19 cellular contexts compared by ENCODE assay signal in genomic region chr10:110892602-110893001, GRCh38. TPM values are rescaled to one million over a fixed set of nuclear protein-coding genes. Genes with fewer than 3 reads are reported as not detected.
DNase-seq lines count a peak whose midpoint lies in the region; ATAC-seq, FAIRE-seq and TF ChIP-seq lines count a peak whose summit lies in the region.
"Had no signal": no experiment of that assay in that cellular context is flagged by ENCODE, and none has a peak within 500 bp of the region (broad histone marks: within the 10 kb centered on the region; RNA-seq: fewer than 3 reads in every experiment).

No MANE protein-coding gene starts in this region.

- no peak for TF ChIP-seq EP300 in K562 (IDR thresholded peaks at IDR 0.05; ENCODE audit: low read length)

- H2AFZ ChIP-seq in IMR-90 (replicated peaks; ENCODE audit: low read length, poor library complexity) (no peak overlapping the region), K562 (ENCODE audit: low read depth, low read length) (no peak overlapping the region)

- no peaks in the 10 kb centered on the region for H3K9me3 Mint-ChIP-seq in activated naive CD8-positive, alpha-beta T cell treated with anti-CD3 and anti-CD28 coated beads, Interleukin-2, amount 50 U/mL, for 24 hours
- no peaks in the 10 kb centered on the region for H3K9me3 Mint-ChIP-seq in activated naive CD8-positive, alpha-beta T cell treated with anti-CD3 and anti-CD28 coated beads for 36 hours
- no peaks in the 10 kb centered on the region for H3K9me3 Mint-ChIP-seq in naive thymus-derived CD8-positive, alpha-beta T cell
- no peaks in the 10 kb centered on the region for H3K9me3 Mint-ChIP-seq in endodermal cell
- H3K9me3 Mint-ChIP-seq: CD4-positive, alpha-beta memory T cell had no signal

- H3K36me3 ChIP-seq in IMR-90 (ENCODE audit: control insufficient read depth, insufficient read depth, low read length) (peaks cover 10% of the 10 kb centered on the region), K562 (ENCODE audit: control insufficient read depth, insufficient read depth, low read length) (peaks cover 27% of the 10 kb centered on the region; the same call in 2 of the 3 replicates), endodermal cell (ENCODE audit: control insufficient read depth, insufficient read depth, low read length) (peaks cover 51% of the 10 kb centered on the region)

- DNase-seq in activated naive CD8-positive, alpha-beta T cell treated with anti-CD3 and anti-CD28 coated beads, Interleukin-2, amount 50 U/mL, for 24 hours, result no peak
- no peak for DNase-seq in activated naive CD8-positive, alpha-beta T cell treated with anti-CD3 and anti-CD28 coated beads for 36 hours
- DNase-seq in IMR-90 (no peak), K562 (ENCODE audit: extremely low read depth in 1 of 4, low spot score in 3 of 4) (no peak), endodermal cell (no peak), HK-2 (ENCODE audit: unreplicated experiment) (no peak)
- DNase-seq in naive thymus-derived CD8-positive, alpha-beta T cell, result no peak
- DNase-seq: CD4-positive, alpha-beta memory T cell; DND-41; NCI-H1092 treated with DMSO at 0.1 percent for 48 hours; NCI-H1436 treated with DMSO at 0.1 percent for 48 hours; NCI-H2029; NCI-H226; NCI-H510A treated with DMSO at 0.1 percent for 48 hours; NCI-H748 treated with DMSO at 0.1 percent for 48 hours had no signal

- no peak for TF ChIP-seq POLR2A in IMR-90 (IDR thresholded peaks at IDR 0.05; ENCODE audit: low read depth, low read length)
- no peak for TF ChIP-seq POLR2A in K562 (conservative IDR thresholded peaks at IDR 0.05)

- CTCF ChIA-PET in IMR-90 (lab: Yijun Ruan, JAX) (no interaction called here), K562 (lab: Yijun Ruan, JAX; ENCODE audit: low intra/inter-chr PET ratio) (interaction anchor here (1.3 kb wide), 1 partner anchor 90 kb away, joined by 4 read pairs; no protein-coding TSS in a partner anchor)

- peak overlapping the region; percentile 59 for H3K27ac Mint-ChIP-seq in activated naive CD8-positive, alpha-beta T cell treated with anti-CD3 and anti-CD28 coated beads, Interleukin-2, amount 50 U/mL, for 24 hours
- H3K27ac Mint-ChIP-seq in activated naive CD8-positive, alpha-beta T cell treated with anti-CD3 and anti-CD28 coated beads for 36 hours, result no peak overlapping the region
- peak overlapping the region in 6 of 10 donors; percentile 24 to 81 (median 68) for H3K27ac Mint-ChIP-seq in naive thymus-derived CD8-positive, alpha-beta T cell
- no peak overlapping the region for H3K27ac Mint-ChIP-seq in endodermal cell

- H3K23ac ChIP-seq in IMR-90 (ENCODE audit: low read depth, low read length), result no peak overlapping the region

- no peak overlapping the region for H2BK20ac ChIP-seq in IMR-90 (ENCODE audit: low read depth, low read length)

- TF ChIP-seq RAD21 in IMR-90 (IDR thresholded peaks at IDR 0.05; ENCODE audit: low read length) (no peak), K562 (CRISPR knock-in tag; conservative IDR thresholded peaks at IDR 0.05 in 1 of 2, IDR thresholded peaks at IDR 0.05 in 1 of 2) (no peak)

- no TSS peak for BruUV-seq in IMR-90 (replicated peaks; lab: Mats Ljungman, UMichigan)
- no TSS peak for BruUV-seq in K562 (replicated peaks; lab: Mats Ljungman, UMichigan)

- dilution Hi-C loops in IMR-90 (cut with HindIII; ENCODE audit: low sequenced_read_pairs, unreplicated experiment), result no loop called here

- no CpG with 5 or more reads among the region's 2 CpGs for WGBS in IMR-90 (ENCODE audit: extremely low coverage in 2 of 2, insufficient read length in 1 of 2), 2 experiments
- whole genome bisulfite sequencing in K562 (ENCODE audit: insufficient coverage, low coverage, missing lambda C conversion rate), result 89% methylated on average over 2 of the region's 2 CpGs
- 95 to 100% methylated on average over 1 to 2 of the region's 2 CpGs for WGBS in endodermal cell (ENCODE audit: insufficient coverage in 1 of 2, insufficient read length in 1 of 2), 2 experiments

- peaks cover 34% of the 10 kb centered on the region for H3K36me3 Mint-ChIP-seq in activated naive CD8-positive, alpha-beta T cell treated with anti-CD3 and anti-CD28 coated beads, Interleukin-2, amount 50 U/mL, for 24 hours (ENCODE audit: low read depth)
- peaks cover 25% of the 10 kb centered on the region for H3K36me3 Mint-ChIP-seq in activated naive CD8-positive, alpha-beta T cell treated with anti-CD3 and anti-CD28 coated beads for 36 hours
- H3K36me3 Mint-ChIP-seq in naive thymus-derived CD8-positive, alpha-beta T cell, result peaks cover 8 to 80% (median 27%) of the 10 kb centered on the region in 3 donors
- peaks cover 37% of the 10 kb centered on the region for H3K36me3 Mint-ChIP-seq in endodermal cell (ENCODE audit: low read depth)

- H3K9me1 ChIP-seq in IMR-90 (ENCODE audit: insufficient read depth, low read length) (no peaks in the 10 kb centered on the region), K562 (ENCODE audit: control insufficient read depth, insufficient read depth, low read length) (no peaks in the 10 kb centered on the region)

- H3K18ac ChIP-seq in IMR-90 (ENCODE audit: low read depth, low read length), result no peak overlapping the region

- peak overlapping the region; percentile 4 for H2BK5ac ChIP-seq in IMR-90 (ENCODE audit: low read depth, low read length, poor library complexity, severe bottlenecking)

- H3K4me3 Mint-ChIP-seq in activated naive CD8-positive, alpha-beta T cell treated with anti-CD3 and anti-CD28 coated beads, Interleukin-2, amount 50 U/mL, for 24 hours, result no peak overlapping the region
- no peak overlapping the region for H3K4me3 Mint-ChIP-seq in activated naive CD8-positive, alpha-beta T cell treated with anti-CD3 and anti-CD28 coated beads for 36 hours
- no peak overlapping the region for H3K4me3 Mint-ChIP-seq in naive thymus-derived CD8-positive, alpha-beta T cell
- no peak overlapping the region for H3K4me3 Mint-ChIP-seq in endodermal cell
- H3K4me3 Mint-ChIP-seq: CD4-positive, alpha-beta memory T cell had no signal

- H4K91ac ChIP-seq in IMR-90 (ENCODE audit: insufficient read depth, low read depth, low read length), result no peak overlapping the region

- no peak for ATAC-seq in activated naive CD8-positive, alpha-beta T cell treated with anti-CD3 and anti-CD28 coated beads, Interleukin-2, amount 50 U/mL, for 24 hours
- ATAC-seq in IMR-90 (ENCODE audit: low read depth) (peak; percentile 56), K562 (peak; percentile 23; the same call in 1 of the 3 replicates)
- no peak for ATAC-seq in naive thymus-derived CD8-positive, alpha-beta T cell
- ATAC-seq: Panc1 had no signal

- H3K4ac ChIP-seq in IMR-90 (ENCODE audit: low read depth, low read length), result no peak overlapping the region

- H3K4me1 ChIP-seq in IMR-90 (ENCODE audit: control insufficient read depth, insufficient read depth, low read length) (peaks cover 6% of the 10 kb centered on the region), K562 (replicated peaks in 1 of 2; ENCODE audit: control insufficient read depth in 2 of 2, insufficient read depth in 2 of 2, low read length in 2 of 2) (no peaks in the 10 kb centered on the region), endodermal cell (ENCODE audit: control insufficient read depth, insufficient read depth, low read length) (no peaks in the 10 kb centered on the region)

- H3K4me3 ChIP-seq in IMR-90 (ENCODE audit: insufficient read depth, low read depth, low read length) (no peak overlapping the region), K562 (no peak overlapping the region), endodermal cell (ENCODE audit: low read length) (no peak overlapping the region)

- H3K4me2 ChIP-seq in IMR-90 (ENCODE audit: low read depth, low read length) (no peak overlapping the region), K562 (ENCODE audit: insufficient read depth, low read length) (no peak overlapping the region)
- H3K4me2 ChIP-seq: KMS-11 had no signal

- POLR2A ChIA-PET in IMR-90 (lab: Charles Lee; ENCODE audit: unreplicated experiment) (no interaction called here), K562 (lab: Yijun Ruan, JAX) (no interaction called here)
- POLR2A ChIA-PET in naive thymus-derived CD8-positive, alpha-beta T cell (lab: Charles Lee), result interaction anchor here (0.5 to 0.8 kb wide), 3 partner anchors 13 to 34 kb away, joined by 3 to 4 read pairs (median 4); no protein-coding TSS in a partner anchor

- no peak overlapping the region for H2BK15ac ChIP-seq in IMR-90 (ENCODE audit: low read depth, low read length)

- H3K27me3 ChIP-seq in IMR-90 (ENCODE audit: control insufficient read depth, insufficient read depth, low read length) (no peaks in the 10 kb centered on the region), K562 (ENCODE audit: control insufficient read depth in 2 of 2, insufficient read depth in 2 of 2, low read length in 2 of 2) (no peaks in the 10 kb centered on the region), endodermal cell (ENCODE audit: control insufficient read depth, insufficient read depth, low read length, poor library complexity, severe bottlenecking) (no peaks in the 10 kb centered on the region)

- no peak overlapping the region for H2AK9ac ChIP-seq in IMR-90 (replicated peaks; ENCODE audit: low read depth, low read length, poor library complexity)

- H3K27ac ChIP-seq in IMR-90 (ENCODE audit: insufficient read depth, low read length) (no peak overlapping the region), K562 (ENCODE audit: extremely low read depth, low read depth, low read length) (no peak overlapping the region), endodermal cell (ENCODE audit: low read depth, low read length) (no peak overlapping the region)
- H3K27ac ChIP-seq: KMS-11 had no signal

- TF ChIP-seq CTCF in IMR-90 (conservative IDR thresholded peaks at IDR 0.05; ENCODE audit: low read depth, low read length), result no peak
- TF ChIP-seq CTCF in K562 (IDR thresholded peaks at IDR 0.05 in 2 of 3, conservative IDR thresholded peaks at IDR 0.05 in 1 of 3; ENCODE audit: insufficient read depth in 2 of 3, low read depth in 1 of 3, low read length in 3 of 3), result no peak
- no peak for TF ChIP-seq CTCF in endodermal cell (conservative IDR thresholded peaks at IDR 0.05)

- H3K9ac ChIP-seq in IMR-90 (ENCODE audit: low read depth, low read length) (no peak overlapping the region), K562 (ENCODE audit: insufficient read depth in 1 of 2, low read depth in 2 of 2, low read length in 2 of 2) (no peak overlapping the region), endodermal cell (ENCODE audit: extremely low read depth, low read length, poor library complexity, severe bottlenecking) (no peak overlapping the region)
- H3K9ac ChIP-seq: KMS-11 had no signal

- H3K56ac ChIP-seq in IMR-90 (ENCODE audit: extremely low read depth, insufficient read depth, low read length), result no peak overlapping the region

- H2BK120ac ChIP-seq in IMR-90 (ENCODE audit: low read depth, low read length), result no peak overlapping the region

- H4K20me1 ChIP-seq in IMR-90 (ENCODE audit: insufficient read depth, low read length), result no peaks in the 10 kb centered on the region
- no peaks in the 10 kb centered on the region for H4K20me1 ChIP-seq in K562 (replicated peaks; ENCODE audit: control insufficient read depth, insufficient read depth, low read length)

- no peak overlapping the region for H2AK5ac ChIP-seq in IMR-90 (ENCODE audit: low read depth, low read length)

- no peak overlapping the region for H3K14ac ChIP-seq in IMR-90 (replicated peaks; ENCODE audit: low read depth, low read length)

- H4K5ac ChIP-seq in IMR-90 (ENCODE audit: low read depth, low read length), result no peak overlapping the region

- FAIRE-seq in K562 (lab: Jason Lieb, UNC), result no peak
- FAIRE-seq: GM12891, H54 had no signal

- H4K8ac ChIP-seq in IMR-90 (ENCODE audit: low read depth in 2 of 2, low read length in 2 of 2), result no peak overlapping the region

- in situ Hi-C loops in IMR-90 (cut with MboI; ENCODE audit: low sequenced_read_pairs), result loop anchor here (5.0 to 10.0 kb wide), 2 partner anchors 148 to 285 kb away; no protein-coding TSS in a partner anchor
- in situ Hi-C loops in K562 (cut with MboI), result loop anchor here (10.0 to 25.0 kb wide), 2 partner anchors 88 to 280 kb away; no protein-coding TSS in a partner anchor

- H3K79me1 ChIP-seq in IMR-90 (ENCODE audit: low read depth in 1 of 2, low read length in 2 of 2), result peaks cover 4 to 5% of the 10 kb centered on the region in 2 experiments; a peak in 2 of 4 replicates

- peaks cover 35% of the 10 kb centered on the region for H3K4me1 Mint-ChIP-seq in activated naive CD8-positive, alpha-beta T cell treated with anti-CD3 and anti-CD28 coated beads, Interleukin-2, amount 50 U/mL, for 24 hours
- H3K4me1 Mint-ChIP-seq in activated naive CD8-positive, alpha-beta T cell treated with anti-CD3 and anti-CD28 coated beads for 36 hours, result peaks cover 49% of the 10 kb centered on the region
- H3K4me1 Mint-ChIP-seq in naive thymus-derived CD8-positive, alpha-beta T cell, result peaks cover 15 to 72% (median 50%) of the 10 kb centered on the region in 4 donors
- H3K4me1 Mint-ChIP-seq in endodermal cell, result no peaks in the 10 kb centered on the region

- intact Hi-C loops in IMR-90 (cut with micrococcal nuclease), result loop anchor here (1.0 to 10.0 kb wide), 4 partner anchors 16 to 578 kb away; no protein-coding TSS in a partner anchor
- intact Hi-C loops in K562 (cut with micrococcal nuclease), result loop anchor here (2.0 to 5.0 kb wide), 3 partner anchors 70 to 146 kb away; no protein-coding TSS in a partner anchor

- H3K9me3 ChIP-seq in IMR-90 (ENCODE audit: control insufficient read depth, insufficient read depth, low read length) (no peaks in the 10 kb centered on the region), K562 (replicated peaks; ENCODE audit: control insufficient read depth, insufficient read depth, low read depth, low read length) (no peaks in the 10 kb centered on the region), endodermal cell (ENCODE audit: control insufficient read depth, low read length) (no peaks in the 10 kb centered on the region)

- H3K79me2 ChIP-seq in K562 (ENCODE audit: control insufficient read depth, insufficient read depth, low read length), result no peaks in the 10 kb centered on the region

- H3K27me3 Mint-ChIP-seq in activated naive CD8-positive, alpha-beta T cell treated with anti-CD3 and anti-CD28 coated beads, Interleukin-2, amount 50 U/mL, for 24 hours, result no peaks in the 10 kb centered on the region
- H3K27me3 Mint-ChIP-seq in activated naive CD8-positive, alpha-beta T cell treated with anti-CD3 and anti-CD28 coated beads for 36 hours, result no peaks in the 10 kb centered on the region
- no peaks in the 10 kb centered on the region for H3K27me3 Mint-ChIP-seq in naive thymus-derived CD8-positive, alpha-beta T cell
- H3K27me3 Mint-ChIP-seq in endodermal cell (ENCODE audit: insufficient read depth), result no peaks in the 10 kb centered on the region
- H3K27me3 Mint-ChIP-seq: CD4-positive, alpha-beta memory T cell had no signal

RNA-seq across cellular contexts. Expression of gene PDCD4, which starts 20.9 kb away (rescaled TPM):
- total RNA-seq in activated naive CD8-positive, alpha-beta T cell treated with anti-CD3 and anti-CD28 coated beads for 36 hours, result 100 to 1,000 TPM; 125 TPM
- total RNA-seq in IMR-90 (2012; rRNA removed) (10.9 and 46.9 TPM in 2 replicates), K562 (2014; rRNA removed) (20.2 and 22.5 TPM in 2 replicates), K562 (2014; rRNA removed; fragmentation: Illumina TruSeq; extraction: Trizol) (33.7 and 44.2 TPM in 2 replicates), K562 (2015; rRNA removed; fragmentation: Illumina TruSeq; extraction: Trizol) (15.9 and 18.3 TPM in 2 replicates), K562 (2021) (28.0 and 44.1 TPM in 2 replicates), endodermal cell (10 to 100 TPM; 46.5 to 48.5 TPM)
- polyA plus RNA-seq in IMR-90 (2012; rRNA removed) (42.7 and 49.7 TPM in 2 replicates), K562 (2011; rRNA removed) (28.1 and 40.2 TPM in 2 replicates), K562 (2014; fragmentation: Illumina TruSeq; extraction: Trizol) (38.0 and 38.2 TPM in 2 replicates), K562 (2014; fragmentation: Nextera tagmentation; extraction: Ambion mirVana) (10 to 100 TPM; 12.9 to 18.1 TPM), K562 (2014; rRNA removed) (34.4 and 36.6 TPM in 2 replicates)
- 4.3 and 6.9 TPM in 2 replicates for polyA plus RNA-seq in IMR-90 (2012; cell fraction: cytosol; rRNA removed)
- polyA plus RNA-seq in IMR-90 (2012; cell fraction: nucleus; rRNA removed; ENCODE audit: low replicate concordance), result 1.7 and 24.9 TPM in 2 replicates
- total RNA-seq in K562 (2011; cell fraction: chromatin; rRNA removed; ENCODE audit: low replicate concordance), result 9.1 and 68.5 TPM in 2 replicates
- 2.7 and 5.9 TPM in 2 replicates for total RNA-seq in K562 (2011; cell fraction: nucleolus; rRNA removed)
- 15.7 and 17.2 TPM in 2 replicates for total RNA-seq in K562 (2011; cell fraction: nucleoplasm; rRNA removed)
- polyA plus RNA-seq in K562 (2011; cell fraction: cytosol; rRNA removed), result 2.7 and 13.3 TPM in 2 replicates
- polyA plus RNA-seq in K562 (2011; cell fraction: nucleus; rRNA removed), result 11.9 and 17.6 TPM in 2 replicates
- polyA plus RNA-seq in K562 (2012), result 38.4 and 47.3 TPM in 2 replicates
- 37.7 and 52.1 TPM in 2 replicates for polyA minus RNA-seq in K562 (2011; rRNA and poly(A)+ RNA removed)
- polyA minus RNA-seq in K562 (2011; cell fraction: cytosol; rRNA and poly(A)+ RNA removed), result 14.9 and 17.9 TPM in 2 replicates
- polyA minus RNA-seq in K562 (2011; cell fraction: nucleus; rRNA and poly(A)+ RNA removed), result 11.0 and 21.5 TPM in 2 replicates
- total RNA-seq in naive thymus-derived CD8-positive, alpha-beta T cell, result 100 to 1,000 TPM; 361 to 367 TPM
- 100 to 1,000 TPM; 318 to 385 (median 341) TPM for polyA plus RNA-seq in naive thymus-derived CD8-positive, alpha-beta T cell
- polyA plus RNA-seq in endodermal cell (2013, experiment 1 of 2), result 52.4 TPM
- polyA plus RNA-seq in endodermal cell (2013, experiment 2 of 2), result 41.7 TPM

RNA-seq across cellular contexts. Expression of gene BBIP1, which starts 26.4 kb away (rescaled TPM):
- total RNA-seq in activated naive CD8-positive, alpha-beta T cell treated with anti-CD3 and anti-CD28 coated beads for 36 hours, result 10 to 100 TPM; 35.6 to 37.1 TPM
- 17.4 and 21.7 TPM in 2 replicates for total RNA-seq in IMR-90 (2012; rRNA removed)
- polyA plus RNA-seq in IMR-90 (2012; rRNA removed), result 14.4 and 19.9 TPM in 2 replicates
- 1.6 and 2.9 TPM in 2 replicates for polyA plus RNA-seq in IMR-90 (2012; cell fraction: cytosol; rRNA removed)
- 2.9 and 37.6 TPM in 2 replicates for polyA plus RNA-seq in IMR-90 (2012; cell fraction: nucleus; rRNA removed; ENCODE audit: low replicate concordance)
- total RNA-seq in K562 (2011; cell fraction: chromatin; rRNA removed; ENCODE audit: low replicate concordance), result 8.1 and 22.8 TPM in 2 replicates
- 5.1 and 5.5 TPM in 2 replicates for total RNA-seq in K562 (2011; cell fraction: nucleolus; rRNA removed)
- 9.8 and 37.7 TPM in 2 replicates for total RNA-seq in K562 (2011; cell fraction: nucleoplasm; rRNA removed)
- total RNA-seq in K562 (2014; rRNA removed), result 5.2 and 12.2 TPM in 2 replicates
- 19.4 and 21.2 TPM in 2 replicates for total RNA-seq in K562 (2014; rRNA removed; fragmentation: Illumina TruSeq; extraction: Trizol)
- 18.1 and 18.9 TPM in 2 replicates for total RNA-seq in K562 (2015; rRNA removed; fragmentation: Illumina TruSeq; extraction: Trizol)
- total RNA-seq in K562 (2021), result 12.5 and 17.2 TPM in 2 replicates
- polyA plus RNA-seq in K562 (2011; rRNA removed), result 19.2 and 24.2 TPM in 2 replicates
- 2.6 and 4.7 TPM in 2 replicates for polyA plus RNA-seq in K562 (2011; cell fraction: cytosol; rRNA removed)
- 8.6 and 11.2 TPM in 2 replicates for polyA plus RNA-seq in K562 (2011; cell fraction: nucleus; rRNA removed)
- polyA plus RNA-seq in K562 (2012), result 17.8 and 20.6 TPM in 2 replicates
- polyA plus RNA-seq in K562 (2014; fragmentation: Illumina TruSeq; extraction: Trizol), result 23.0 and 27.8 TPM in 2 replicates
- 10 to 100 TPM; 30.6 to 31.0 TPM for polyA plus RNA-seq in K562 (2014; fragmentation: Nextera tagmentation; extraction: Ambion mirVana)
- polyA plus RNA-seq in K562 (2014; rRNA removed), result 14.1 and 17.3 TPM in 2 replicates
- 17.2 and 21.9 TPM in 2 replicates for polyA minus RNA-seq in K562 (2011; rRNA and poly(A)+ RNA removed)
- 3.5 and 5.2 TPM in 2 replicates for polyA minus RNA-seq in K562 (2011; cell fraction: cytosol; rRNA and poly(A)+ RNA removed)
- 7.0 and 15.1 TPM in 2 replicates for polyA minus RNA-seq in K562 (2011; cell fraction: nucleus; rRNA and poly(A)+ RNA removed)
- 10 to 100 TPM; 46.5 to 60.3 TPM for total RNA-seq in naive thymus-derived CD8-positive, alpha-beta T cell
- polyA plus RNA-seq in naive thymus-derived CD8-positive, alpha-beta T cell, result 10 to 100 TPM; 25.1 to 29.7 (median 29.0) TPM
- 10 to 100 TPM; 27.6 to 32.8 TPM for total RNA-seq in endodermal cell
- polyA plus RNA-seq in endodermal cell (2013, experiment 1 of 2), result 40.6 TPM
- polyA plus RNA-seq in endodermal cell (2013, experiment 2 of 2), result 45.4 TPM

RNA-seq across cellular contexts. Expression of gene SHOC2, which starts 26.8 kb away (rescaled TPM):
- 10 to 100 TPM; 45.1 to 46.1 TPM for total RNA-seq in activated naive CD8-positive, alpha-beta T cell treated with anti-CD3 and anti-CD28 coated beads for 36 hours
- total RNA-seq in IMR-90 (2012; rRNA removed) (47.5 TPM in 2 replicates), K562 (2014; rRNA removed) (9.2 and 10.2 TPM in 2 replicates), K562 (2014; rRNA removed; fragmentation: Illumina TruSeq; extraction: Trizol) (14.6 and 17.2 TPM in 2 replicates), K562 (2015; rRNA removed; fragmentation: Illumina TruSeq; extraction: Trizol) (13.8 and 16.1 TPM in 2 replicates), K562 (2021) (16.8 and 17.2 TPM in 2 replicates), endodermal cell (10 to 100 TPM; 38.4 to 49.6 TPM)
- polyA plus RNA-seq in IMR-90 (2012; rRNA removed) (10.8 and 13.4 TPM in 2 replicates), K562 (2011; rRNA removed) (10.2 and 14.9 TPM in 2 replicates), K562 (2014; fragmentation: Illumina TruSeq; extraction: Trizol) (16.3 and 17.2 TPM in 2 replicates), K562 (2014; fragmentation: Nextera tagmentation; extraction: Ambion mirVana) (10 to 100 TPM; 11.4 to 17.5 TPM), K562 (2014; rRNA removed) (9.2 and 10.3 TPM in 2 replicates)
- polyA plus RNA-seq in IMR-90 (2012; cell fraction: cytosol; rRNA removed), result 2.1 and 3.7 TPM in 2 replicates
- 0.90 and 10.5 TPM in 2 replicates for polyA plus RNA-seq in IMR-90 (2012; cell fraction: nucleus; rRNA removed; ENCODE audit: low replicate concordance)
- total RNA-seq in K562 (2011; cell fraction: chromatin; rRNA removed; ENCODE audit: low replicate concordance), result 6.3 and 27.4 TPM in 2 replicates
- total RNA-seq in K562 (2011; cell fraction: nucleolus; rRNA removed), result 3.5 and 5.8 TPM in 2 replicates
- 8.9 and 10.8 TPM in 2 replicates for total RNA-seq in K562 (2011; cell fraction: nucleoplasm; rRNA removed)
- 3.5 and 6.9 TPM in 2 replicates for polyA plus RNA-seq in K562 (2011; cell fraction: cytosol; rRNA removed)
- polyA plus RNA-seq in K562 (2011; cell fraction: nucleus; rRNA removed), result 3.3 and 4.2 TPM in 2 replicates
- 11.0 and 13.0 TPM in 2 replicates for polyA plus RNA-seq in K562 (2012)
- 28.5 and 31.2 TPM in 2 replicates for polyA minus RNA-seq in K562 (2011; rRNA and poly(A)+ RNA removed)
- 6.8 and 13.1 TPM in 2 replicates for polyA minus RNA-seq in K562 (2011; cell fraction: cytosol; rRNA and poly(A)+ RNA removed)
- polyA minus RNA-seq in K562 (2011; cell fraction: nucleus; rRNA and poly(A)+ RNA removed), result 9.7 and 21.9 TPM in 2 replicates
- 10 to 100 TPM; 66.1 to 72.6 TPM for total RNA-seq in naive thymus-derived CD8-positive, alpha-beta T cell
- 10 to 100 TPM; 43.2 to 58.3 (median 57.7) TPM for polyA plus RNA-seq in naive thymus-derived CD8-positive, alpha-beta T cell
- 29.0 TPM for polyA plus RNA-seq in endodermal cell (2013, experiment 1 of 2)
- 30.3 TPM for polyA plus RNA-seq in endodermal cell (2013, experiment 2 of 2)

Comparison
In these comparisons a context has a peak if more than half of its experiments do, and no peak if none do; other contexts are left out.
1. H3K27ac Mint-ChIP-seq: peak in activated naive CD8-positive, alpha-beta T cell treated with anti-CD3 and anti-CD28 coated beads, Interleukin-2, amount 50 U/mL, for 24 hours (single experiment) and naive thymus-derived CD8-positive, alpha-beta T cell (6 of 10); none in activated naive CD8-positive, alpha-beta T cell treated with anti-CD3 and anti-CD28 coated beads for 36 hours (single experiment) and endodermal cell (single experiment).
2. ATAC-seq: peak in IMR-90 (single experiment) and K562 (single experiment); none in activated naive CD8-positive, alpha-beta T cell treated with anti-CD3 and anti-CD28 coated beads, Interleukin-2, amount 50 U/mL, for 24 hours (single experiment) and naive thymus-derived CD8-positive, alpha-beta T cell (0 of 2).